Comparison of ENCODE assay signal across 8 cellular contexts in genomic region chr12:53324779-53325538, GRCh38. TPM values are rescaled to one million over a fixed set of nuclear protein-coding genes. Genes with fewer than 3 reads are reported as not detected.
DNase-seq lines count a peak whose midpoint lies in the region; ATAC-seq and TF ChIP-seq lines count a peak whose summit lies in the region.

No MANE protein-coding gene starts in this region.

- intact Hi-C loops in colonic mucosa (cut with DNase I) (no loop called here), left lung (cut with DNase I) (loop anchor here in 1 of 2 donors (10.0 kb wide), 1 partner anchor 180 kb away; the partner anchor contains the start of genes NPFF and TARBP2)

- TF ChIP-seq POLR2A in GM19099 (IDR thresholded peaks at IDR 0.05; ENCODE audit: extremely low read depth, insufficient read length, low read depth), result peak; percentile 64

- ATAC-seq in HG03378 (IDR thresholded peaks at IDR 0.05; ENCODE audit: unreplicated experiment), result peak; percentile 41
- peak; percentile 85 for ATAC-seq in left lung

- H3K4me1 ChIP-seq in colonic mucosa, result peaks cover 9% of the 10 kb centered on the region
- peaks cover 17 to 47% of the 10 kb centered on the region in 2 donors for H3K4me1 ChIP-seq in left lung

- H3K9me3 ChIP-seq in colonic mucosa (no peaks in the 10 kb centered on the region), left lung (no peaks in the 10 kb centered on the region)

- H3K36me3 ChIP-seq in colonic mucosa, result no peaks in the 10 kb centered on the region
- no peaks in the 10 kb centered on the region for H3K36me3 ChIP-seq in left lung

- H3K9ac ChIP-seq in colonic mucosa (ENCODE audit: low read depth in 2 of 2, low read length in 2 of 2), result peak overlapping the region; percentile 65 to 68

- DNase-seq in Ammon's horn (ENCODE audit: low spot score) (peak; percentile 94), NCI-H446 treated with DMSO at 0.1 percent for 48 hours (lab: John Stamatoyannopoulos, UW) (peak; percentile 75), colonic mucosa (peak; percentile 92), left lung (peak; percentile 92 to 98)
- peak; percentile 80 to 85 for DNase-seq in activated CD4-positive, alpha-beta T cell treated with anti-CD3 and anti-CD28 coated beads for 4 hours
- DNase-seq in stimulated activated CD4-positive, alpha-beta T cell treated with anti-CD3 and anti-CD28 coated beads, Interleukin-2, amount 100 ng/mL, for 4 hours (ENCODE audit: low read depth), result peak; percentile 76

- H3K27ac ChIP-seq in colonic mucosa, result peak overlapping the region; percentile 89
- H3K27ac ChIP-seq in left lung, result peak overlapping the region; percentile 89 to 90

- TF ChIP-seq CTCF in colonic mucosa (IDR thresholded peaks at IDR 0.05) (peak; percentile 79), left lung (IDR thresholded peaks at IDR 0.05) (peak; percentile 71 to 81)

- H3K27me3 ChIP-seq in colonic mucosa, result peaks cover 11% of the 10 kb centered on the region
- H3K27me3 ChIP-seq in left lung, result peaks cover 0 to 39% of the 10 kb centered on the region in 2 donors

- H3K4me3 ChIP-seq in colonic mucosa, result peak overlapping the region; percentile 64
- peak overlapping the region; percentile 54 to 73 for H3K4me3 ChIP-seq in left lung

RNA-seq across cellular contexts. Expression of gene AAAS, which starts 3.5 kb away (rescaled TPM):
- 10 to 100 TPM; 36.4 to 61.4 TPM for total RNA-seq in colonic mucosa
- total RNA-seq in left lung, result 10 to 100 TPM; 44.0 to 51.2 TPM

RNA-seq across cellular contexts. Expression of gene SP7, which starts 11.2 kb away (rescaled TPM):
- total RNA-seq in colonic mucosa (not detected), left lung (under 1 TPM in 1 of 2 donors, not detected in 1; 0.64 TPM)

RNA-seq across cellular contexts. Expression of gene MYG1, which starts 25.5 kb away (rescaled TPM):
- total RNA-seq in colonic mucosa (10 to 100 TPM; 37.4 to 60.6 TPM), left lung (10 to 100 TPM; 27.7 to 45.2 TPM)

RNA-seq across cellular contexts. Expression of gene PFDN5, which starts 29.6 kb away (rescaled TPM):
- total RNA-seq in colonic mucosa (100 to 1,000 TPM; 247 to 305 TPM), left lung (100 to 1,000 TPM; 321 to 370 TPM)

RNA-seq across cellular contexts. Expression of gene SP1, which starts 55.0 kb away (rescaled TPM):
- 10 to 100 TPM; 83.6 to 96.8 TPM for total RNA-seq in colonic mucosa
- total RNA-seq in left lung, result 10 to 100 TPM; 69.5 to 78.0 TPM

Comparison
In these comparisons a context has a peak if more than half of its experiments do, and no peak if none do; other contexts are left out.
1. Peak in every context shown above with its lines: DNase-seq, ATAC-seq, H3K4me3 ChIP-seq and H3K27ac ChIP-seq.